Comparison of ENCODE assay signal across 9 cellular contexts in the genomic region with DNA sequence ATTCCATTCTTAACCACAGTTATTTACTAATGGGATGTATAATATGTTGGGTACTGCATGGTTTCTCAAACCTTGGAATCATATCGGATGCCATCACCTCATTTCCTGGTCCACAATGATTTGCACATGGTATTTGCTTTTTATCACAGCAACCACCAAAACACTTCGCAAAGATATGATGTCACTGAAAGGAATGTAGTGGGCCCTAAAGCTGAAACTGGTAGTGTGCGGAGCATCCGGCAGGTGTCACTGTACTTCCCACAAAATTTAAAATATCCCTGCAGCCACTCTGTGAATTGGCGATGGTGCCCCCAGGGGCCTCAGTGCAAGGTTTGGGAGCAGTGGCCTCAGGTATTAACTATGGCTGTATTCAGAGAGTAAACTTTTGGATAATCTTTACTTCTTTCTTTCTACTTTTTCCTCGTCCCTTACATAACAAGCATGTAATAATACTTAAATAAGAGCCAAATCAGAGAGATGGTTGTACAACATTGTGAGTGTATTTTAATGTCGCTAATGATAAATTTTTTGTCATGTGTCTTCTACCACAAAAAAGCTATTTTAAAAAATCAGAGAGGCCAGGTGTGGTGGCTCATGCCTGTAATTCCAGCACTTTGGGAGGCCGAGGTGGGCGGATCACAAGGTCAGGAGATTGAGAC.
DNase-seq lines count a peak whose midpoint lies in the region; ATAC-seq and TF ChIP-seq lines count a peak whose summit lies in the region.
"Had no signal": no experiment of that assay in that cellular context is flagged by ENCODE, and none has a peak within 500 bp of the region (broad histone marks: within the 10 kb centered on the region; RNA-seq: fewer than 3 reads in every experiment).

No MANE protein-coding gene starts in this region.

- no peak overlapping the region for H3K27ac Mint-ChIP-seq in immature natural killer cell
- H3K27ac Mint-ChIP-seq: activated naive CD4-positive, alpha-beta T cell treated with anti-CD3 and anti-CD28 coated beads, Interleukin-2, amount 50 U/mL, for 72 hours had no signal

- peak; percentile 46 to 66 for TF ChIP-seq RAD21 in liver (IDR thresholded peaks at IDR 0.05)

- H3K36me3 Mint-ChIP-seq in immature natural killer cell, result no peaks in the 10 kb centered on the region
- H3K36me3 Mint-ChIP-seq: activated naive CD4-positive, alpha-beta T cell treated with anti-CD3 and anti-CD28 coated beads, Interleukin-2, amount 50 U/mL, for 72 hours had no signal

- H3K9ac ChIP-seq in liver (ENCODE audit: low read depth in 1 of 2, low read length in 2 of 2), result no peak overlapping the region

- DNase-seq in activated CD4-positive, alpha-beta T cell treated with anti-CD3 and anti-CD28 coated beads for 48 hours, result peak; percentile 35
- DNase-seq in activated CD4-positive, alpha-beta T cell treated with anti-CD3 and anti-CD28 coated beads, Interleukin-2, amount 50 U/mL, for 1 hour, result no peak
- DNase-seq in NAMALWA (ENCODE audit: low spot score) (peak; percentile 70), T47D (ENCODE audit: low read depth in 1 of 2, low spot score in 1 of 2) (peak; percentile 31 to 64), immature natural killer cell (no peak)

- no peaks in the 10 kb centered on the region for H3K4me1 ChIP-seq in liver (ENCODE audit: control insufficient read depth in 4 of 4, insufficient read depth in 4 of 4, low read length in 3 of 4)

- ATAC-seq in HG03097 (IDR thresholded peaks at IDR 0.05; ENCODE audit: low FRiP score, unreplicated experiment) (no peak), GM21447 (IDR thresholded peaks at IDR 0.05; ENCODE audit: unreplicated experiment) (no peak)

- no peaks in the 10 kb centered on the region for H3K9me3 ChIP-seq in liver (ENCODE audit: control insufficient read depth in 4 of 4, low read length in 3 of 4)

- no peaks in the 10 kb centered on the region for H3K4me1 Mint-ChIP-seq in immature natural killer cell

- H3K27me3 ChIP-seq in liver (ENCODE audit: control insufficient read depth in 4 of 4, insufficient read depth in 4 of 4, low read length in 3 of 4), result no peaks in the 10 kb centered on the region

- H3K9me3 Mint-ChIP-seq in immature natural killer cell, result no peaks in the 10 kb centered on the region
- H3K9me3 Mint-ChIP-seq: activated naive CD4-positive, alpha-beta T cell treated with anti-CD3 and anti-CD28 coated beads, Interleukin-2, amount 50 U/mL, for 72 hours had no signal

- no peak overlapping the region for H3K27ac ChIP-seq in liver (ENCODE audit: low read depth in 1 of 2, low read length in 2 of 2)

- peak; percentile 42 for TF ChIP-seq CTCF in liver (IDR thresholded peaks at IDR 0.05; ENCODE audit: low read depth, low read length, missing input control)

- no peak overlapping the region for H3K4me3 ChIP-seq in liver (ENCODE audit: low read depth in 1 of 3, low read length in 3 of 3)

- WGBS in liver, result 74% methylated on average over 9 of the region's 9 CpGs

- peaks cover 0 to 6% (median 4%) of the 10 kb centered on the region in 3 donors for H3K27me3 Mint-ChIP-seq in immature natural killer cell (ENCODE audit: low read depth in 3 of 3)

- in situ Hi-C loops in T47D (cut with HindIII; ENCODE audit: low pct_unique_long_range_greater_than_20kb, low sequenced_read_pairs), result no loop called here

- no peaks in the 10 kb centered on the region for H3K36me3 ChIP-seq in liver (ENCODE audit: control insufficient read depth in 4 of 4, insufficient read depth in 3 of 4, low read depth in 1 of 4, low read length in 3 of 4)

- H3K4me3 Mint-ChIP-seq in immature natural killer cell, result no peak overlapping the region

TF ChIP-seq in liver, 16 proteins besides CTCF, POLR2A, EP300 and RAD21:
- TF ChIP-seq, protein P1, sequence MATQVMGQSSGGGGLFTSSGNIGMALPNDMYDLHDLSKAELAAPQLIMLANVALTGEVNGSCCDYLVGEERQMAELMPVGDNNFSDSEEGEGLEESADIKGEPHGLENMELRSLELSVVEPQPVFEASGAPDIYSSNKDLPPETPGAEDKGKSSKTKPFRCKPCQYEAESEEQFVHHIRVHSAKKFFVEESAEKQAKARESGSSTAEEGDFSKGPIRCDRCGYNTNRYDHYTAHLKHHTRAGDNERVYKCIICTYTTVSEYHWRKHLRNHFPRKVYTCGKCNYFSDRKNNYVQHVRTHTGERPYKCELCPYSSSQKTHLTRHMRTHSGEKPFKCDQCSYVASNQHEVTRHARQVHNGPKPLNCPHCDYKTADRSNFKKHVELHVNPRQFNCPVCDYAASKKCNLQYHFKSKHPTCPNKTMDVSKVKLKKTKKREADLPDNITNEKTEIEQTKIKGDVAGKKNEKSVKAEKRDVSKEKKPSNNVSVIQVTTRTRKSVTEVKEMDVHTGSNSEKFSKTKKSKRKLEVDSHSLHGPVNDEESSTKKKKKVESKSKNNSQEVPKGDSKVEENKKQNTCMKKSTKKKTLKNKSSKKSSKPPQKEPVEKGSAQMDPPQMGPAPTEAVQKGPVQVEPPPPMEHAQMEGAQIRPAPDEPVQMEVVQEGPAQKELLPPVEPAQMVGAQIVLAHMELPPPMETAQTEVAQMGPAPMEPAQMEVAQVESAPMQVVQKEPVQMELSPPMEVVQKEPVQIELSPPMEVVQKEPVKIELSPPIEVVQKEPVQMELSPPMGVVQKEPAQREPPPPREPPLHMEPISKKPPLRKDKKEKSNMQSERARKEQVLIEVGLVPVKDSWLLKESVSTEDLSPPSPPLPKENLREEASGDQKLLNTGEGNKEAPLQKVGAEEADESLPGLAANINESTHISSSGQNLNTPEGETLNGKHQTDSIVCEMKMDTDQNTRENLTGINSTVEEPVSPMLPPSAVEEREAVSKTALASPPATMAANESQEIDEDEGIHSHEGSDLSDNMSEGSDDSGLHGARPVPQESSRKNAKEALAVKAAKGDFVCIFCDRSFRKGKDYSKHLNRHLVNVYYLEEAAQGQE (IDR thresholded peaks at IDR 0.05), result no peak
- TF ChIP-seq NR2F2 (IDR thresholded peaks at IDR 0.05), result no peak
- no peak for TF ChIP-seq HNF4G (IDR thresholded peaks at IDR 0.05)
- TF ChIP-seq JUND (IDR thresholded peaks at IDR 0.05), result no peak
- TF ChIP-seq, protein P2, sequence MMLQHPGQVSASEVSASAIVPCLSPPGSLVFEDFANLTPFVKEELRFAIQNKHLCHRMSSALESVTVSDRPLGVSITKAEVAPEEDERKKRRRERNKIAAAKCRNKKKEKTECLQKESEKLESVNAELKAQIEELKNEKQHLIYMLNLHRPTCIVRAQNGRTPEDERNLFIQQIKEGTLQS (IDR thresholded peaks at IDR 0.05), result no peak
- no peak for TF ChIP-seq HNF4A (conservative IDR thresholded peaks at IDR 0.05)
- TF ChIP-seq FOXA1 (IDR thresholded peaks at IDR 0.05), result no peak
- TF ChIP-seq FOXA2 (IDR thresholded peaks at IDR 0.05), result no peak
- TF ChIP-seq RXRA (IDR thresholded peaks at IDR 0.05), result no peak
- TF ChIP-seq YY1 (IDR thresholded peaks at IDR 0.05), result no peak
- TF ChIP-seq SP1 (IDR thresholded peaks at IDR 0.05), result no peak
- TF ChIP-seq, protein P3, sequence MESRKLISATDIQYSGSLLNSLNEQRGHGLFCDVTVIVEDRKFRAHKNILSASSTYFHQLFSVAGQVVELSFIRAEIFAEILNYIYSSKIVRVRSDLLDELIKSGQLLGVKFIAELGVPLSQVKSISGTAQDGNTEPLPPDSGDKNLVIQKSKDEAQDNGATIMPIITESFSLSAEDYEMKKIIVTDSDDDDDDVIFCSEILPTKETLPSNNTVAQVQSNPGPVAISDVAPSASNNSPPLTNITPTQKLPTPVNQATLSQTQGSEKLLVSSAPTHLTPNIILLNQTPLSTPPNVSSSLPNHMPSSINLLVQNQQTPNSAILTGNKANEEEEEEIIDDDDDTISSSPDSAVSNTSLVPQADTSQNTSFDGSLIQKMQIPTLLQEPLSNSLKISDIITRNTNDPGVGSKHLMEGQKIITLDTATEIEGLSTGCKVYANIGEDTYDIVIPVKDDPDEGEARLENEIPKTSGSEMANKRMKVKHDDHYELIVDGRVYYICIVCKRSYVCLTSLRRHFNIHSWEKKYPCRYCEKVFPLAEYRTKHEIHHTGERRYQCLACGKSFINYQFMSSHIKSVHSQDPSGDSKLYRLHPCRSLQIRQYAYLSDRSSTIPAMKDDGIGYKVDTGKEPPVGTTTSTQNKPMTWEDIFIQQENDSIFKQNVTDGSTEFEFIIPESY (IDR thresholded peaks at IDR 0.05), result no peak
- TF ChIP-seq EGR1 (IDR thresholded peaks at IDR 0.05; ENCODE audit: low read depth in 2 of 2), result no peak
- TF ChIP-seq, protein P4, sequence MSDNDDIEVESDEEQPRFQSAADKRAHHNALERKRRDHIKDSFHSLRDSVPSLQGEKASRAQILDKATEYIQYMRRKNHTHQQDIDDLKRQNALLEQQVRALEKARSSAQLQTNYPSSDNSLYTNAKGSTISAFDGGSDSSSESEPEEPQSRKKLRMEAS (IDR thresholded peaks at IDR 0.05), result no peak
- TF ChIP-seq GABPA (IDR thresholded peaks at IDR 0.05 in 1 of 2, conservative IDR thresholded peaks at IDR 0.05 in 1 of 2), result no peak
- TF ChIP-seq TAF1 (conservative IDR thresholded peaks at IDR 0.05), result no peak
TF ChIP-seq in liver: peak in this region for 0.

Comparison
In these comparisons a context has a peak if more than half of its experiments do, and no peak if none do; other contexts are left out.
1. DNase-seq: peak in activated CD4-positive, alpha-beta T cell treated with anti-CD3 and anti-CD28 coated beads for 48 hours (single experiment), NAMALWA (single experiment) and T47D (2 of 2); none in activated CD4-positive, alpha-beta T cell treated with anti-CD3 and anti-CD28 coated beads, Interleukin-2, amount 50 U/mL, for 1 hour (single experiment) and immature natural killer cell (0 of 3).